ENCODE assay signal across 16 cellular contexts in the genomic region with DNA sequence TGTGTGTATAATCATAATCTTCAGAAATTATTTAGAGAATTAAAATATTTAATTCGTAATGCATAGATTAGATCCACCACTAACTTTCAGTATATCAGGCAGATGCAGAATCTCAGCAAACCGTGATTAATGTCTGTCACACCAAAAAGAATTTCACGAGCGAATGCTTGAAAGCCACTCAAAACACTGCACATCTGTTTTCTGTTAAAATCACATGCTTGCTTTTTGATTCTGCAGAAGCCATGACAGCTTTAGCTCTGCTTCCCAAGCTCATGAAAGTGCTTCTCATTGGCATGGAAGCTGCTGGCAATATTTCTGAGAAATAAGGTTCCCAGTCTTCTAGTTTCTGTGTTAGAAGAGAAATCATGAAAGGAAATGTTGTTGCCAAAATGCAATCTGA.
"Had no signal": no experiment of that assay in that cellular context is flagged by ENCODE, and none has a peak within 500 bp of the region (broad histone marks: within the 10 kb centered on the region; RNA-seq: fewer than 3 reads in every experiment).

No MANE protein-coding gene starts in this region.

- H3K27me3 ChIP-seq: dorsolateral prefrontal cortex, esophagus squamous epithelium, gastrocnemius medialis, heart right ventricle, right lobe of liver, spleen had no signal

- ATAC-seq: gastrocnemius medialis; heart right ventricle; psoas muscle; right lobe of liver; stimulated activated memory B cell treated with anti-CD40 and anti-IgM and Interleukin-4, amounts not matched to agents 10 μg/mL and 1 μg/mL and 100 μg/mL, for 72 hours had no signal

- H3K36me3 ChIP-seq: esophagus squamous epithelium, gastrocnemius medialis, heart right ventricle, left ventricle myocardium inferior, right lobe of liver, spleen had no signal

- H3K9me3 ChIP-seq: esophagus squamous epithelium, gastrocnemius medialis, heart right ventricle, left ventricle myocardium inferior, psoas muscle, right lobe of liver had no signal

- H3K4me3 ChIP-seq: dorsolateral prefrontal cortex, esophagus squamous epithelium, gastrocnemius medialis, heart right ventricle, left ventricle myocardium inferior, psoas muscle, right lobe of liver, spleen had no signal

- DNase-seq: activated CD4-positive, alpha-beta T cell treated with anti-CD3 and anti-CD28 coated beads, Interleukin-2, amount 50 U/mL, for 1 hour; activated CD4-positive, CD25-positive, alpha-beta regulatory T cell; activated T-cell treated with anti-CD3 and anti-CD28 coated beads, Interleukin-2, amount 50 U/mL, for 1 hour; dorsolateral prefrontal cortex; esophagus squamous epithelium; gastrocnemius medialis; heart right ventricle; islet precursor cell; left ventricle myocardium inferior; psoas muscle; right lobe of liver; spleen; stimulated activated CD4-positive, alpha-beta T cell treated with anti-CD3 and anti-CD28 coated beads, Interleukin-1b, Interleukin-23, amount 100 ng/mL, for 48 hours; T-helper 2 cell; trophoblast cell had no signal

- H3K4me1 ChIP-seq: esophagus squamous epithelium, gastrocnemius medialis, heart right ventricle, left ventricle myocardium inferior, psoas muscle, right lobe of liver, spleen had no signal

- H3K27ac ChIP-seq: dorsolateral prefrontal cortex, esophagus squamous epithelium, gastrocnemius medialis, heart right ventricle, left ventricle myocardium inferior, psoas muscle, right lobe of liver, spleen had no signal
